11 cellular contexts compared by ENCODE assay signal in genomic region chrX:135340827-135341226, GRCh38. TPM values are rescaled to one million over a fixed set of nuclear protein-coding genes. Genes with fewer than 3 reads are reported as not detected.
DNase-seq lines count a peak whose midpoint lies in the region; TF ChIP-seq lines count a peak whose summit lies in the region.
"Had no signal": no experiment of that assay in that cellular context is flagged by ENCODE, and none has a peak within 500 bp of the region (broad histone marks: within the 10 kb centered on the region; RNA-seq: fewer than 3 reads in every experiment).

No MANE protein-coding gene starts in this region.

- H3K36me3 Mint-ChIP-seq in chondrocyte (ENCODE audit: low read depth), result peaks cover 3% of the 10 kb centered on the region
- peaks cover 6% of the 10 kb centered on the region for H3K36me3 Mint-ChIP-seq in neural crest cell (ENCODE audit: low read depth)
- H3K36me3 Mint-ChIP-seq in progenitor cell of endocrine pancreas (ENCODE audit: insufficient read depth), result peaks cover 4% of the 10 kb centered on the region

- H3K27ac Mint-ChIP-seq in chondrocyte (ENCODE audit: unreplicated experiment) (no peak overlapping the region), neural crest cell (ENCODE audit: unreplicated experiment) (no peak overlapping the region), progenitor cell of endocrine pancreas (no peak overlapping the region)

- H3K4me1 Mint-ChIP-seq in chondrocyte (ENCODE audit: low read depth) (peaks cover 42% of the 10 kb centered on the region), neural crest cell (peaks cover 39% of the 10 kb centered on the region), progenitor cell of endocrine pancreas (ENCODE audit: low read depth) (peaks cover 34% of the 10 kb centered on the region)

- intact Hi-C loops in posterior cingulate gyrus (cut with DNase I), result no loop called here

- H3K4me3 Mint-ChIP-seq in chondrocyte (ENCODE audit: unreplicated experiment) (peak overlapping the region; percentile 41), neural crest cell (peak overlapping the region; percentile 27), progenitor cell of endocrine pancreas (ENCODE audit: low read depth) (no peak overlapping the region)

- H3K27me3 Mint-ChIP-seq in chondrocyte (ENCODE audit: low read depth), result no peaks in the 10 kb centered on the region
- H3K27me3 Mint-ChIP-seq in neural crest cell (ENCODE audit: low read depth), result no peaks in the 10 kb centered on the region
- no peaks in the 10 kb centered on the region for H3K27me3 Mint-ChIP-seq in progenitor cell of endocrine pancreas

- TF ChIP-seq CTCF in chondrocyte (IDR thresholded peaks at IDR 0.05), result no peak
- TF ChIP-seq CTCF in neural crest cell (conservative IDR thresholded peaks at IDR 0.05), result no peak
- TF ChIP-seq CTCF in progenitor cell of endocrine pancreas (IDR thresholded peaks at IDR 0.05; ENCODE audit: unreplicated experiment), result no peak

- DNase-seq in DMS 273 (lab: John Stamatoyannopoulos, UW; ENCODE audit: unreplicated experiment) (peak; percentile 51), NCI-H446 treated with DMSO at 0.1 percent for 48 hours (lab: John Stamatoyannopoulos, UW) (peak; percentile 13), chondrocyte (ENCODE audit: low spot score) (no peak), neural crest cell (ENCODE audit: low read depth, low spot score) (no peak), progenitor cell of endocrine pancreas (ENCODE audit: low spot score, unreplicated experiment) (no peak), posterior cingulate gyrus (no peak), DMS153 treated with DMSO at 0.1 percent for 48 hours (lab: John Stamatoyannopoulos, UW; ENCODE audit: unreplicated experiment) (no peak)
- DNase-seq in stimulated activated CD4-positive, alpha-beta T cell treated with anti-CD3 and anti-CD28 coated beads, Interleukin-12 subunit alpha, Interleukin-12 subunit beta, amount 100 ng/mL, for 4 hours, result no peak
- DNase-seq: WERI-Rb-1 had no signal

- H3K9me3 Mint-ChIP-seq in chondrocyte (ENCODE audit: low read depth), result peaks cover 7% of the 10 kb centered on the region
- H3K9me3 Mint-ChIP-seq in neural crest cell, result peaks cover 6% of the 10 kb centered on the region
- H3K9me3 Mint-ChIP-seq in progenitor cell of endocrine pancreas (ENCODE audit: low read depth), result peaks cover 24% of the 10 kb centered on the region

RNA-seq across cellular contexts. Expression of gene ZNF75D, which starts 3.1 kb away (rescaled TPM):
- total RNA-seq in chondrocyte (5.9 to 7.4 TPM (median 5.9 TPM) in 3 replicates), neural crest cell (6.5 and 6.8 TPM in 2 replicates), progenitor cell of endocrine pancreas (10.8 and 11.0 TPM in 2 replicates)

RNA-seq across cellular contexts. Expression of gene ZNF449, which starts 3.8 kb away (rescaled TPM):
- total RNA-seq in chondrocyte, result 10.6 to 14.8 TPM (median 13.7 TPM) in 3 replicates
- 7.7 and 7.9 TPM in 2 replicates for total RNA-seq in neural crest cell
- 6.8 and 8.8 TPM in 2 replicates for total RNA-seq in progenitor cell of endocrine pancreas

RNA-seq across cellular contexts. Expression of gene ETDC, which starts 31.5 kb away (rescaled TPM):
- not detected in 3 replicates for total RNA-seq in chondrocyte
- total RNA-seq in neural crest cell, result not detected in 2 replicates
- not detected in 2 replicates for total RNA-seq in progenitor cell of endocrine pancreas
- total RNA-seq: posterior vena cava, temporal lobe had no signal

Comparison
In these comparisons a context has a peak if more than half of its experiments do, and no peak if none do; other contexts are left out.
1. DNase-seq: peak in DMS 273 (single experiment) and NCI-H446 treated with DMSO at 0.1 percent for 48 hours (single experiment); none in chondrocyte (single experiment), neural crest cell (single experiment), progenitor cell of endocrine pancreas (single experiment), posterior cingulate gyrus (0 of 10), DMS153 treated with DMSO at 0.1 percent for 48 hours (single experiment) and stimulated activated CD4-positive, alpha-beta T cell treated with anti-CD3 and anti-CD28 coated beads, Interleukin-12 subunit alpha, Interleukin-12 subunit beta, amount 100 ng/mL, for 4 hours (single experiment).